16 cellular contexts compared by ENCODE assay signal in genomic region chr6:156851447-156851846, GRCh38.
DNase-seq lines count a peak whose midpoint lies in the region; ATAC-seq and TF ChIP-seq lines count a peak whose summit lies in the region.
"Had no signal": no experiment of that assay in that cellular context is flagged by ENCODE, and none has a peak within 500 bp of the region (broad histone marks: within the 10 kb centered on the region; RNA-seq: fewer than 3 reads in every experiment).

No MANE protein-coding gene starts in this region.

- no peak for TF ChIP-seq CTCF in left ventricle myocardium inferior (IDR thresholded peaks at IDR 0.05; ENCODE audit: borderline replicate concordance)
- TF ChIP-seq CTCF in activated CD8-positive, alpha-beta T cell treated with anti-CD3 and anti-CD28 coated beads for 36 hours (IDR thresholded peaks at IDR 0.05), result no peak

- ATAC-seq in GM21528 (IDR thresholded peaks at IDR 0.05; ENCODE audit: low FRiP score, unreplicated experiment), result peak; percentile 39
- ATAC-seq in activated CD8-positive, alpha-beta T cell treated with anti-CD3 and anti-CD28 coated beads for 36 hours, result no peak

- CTCF ChIA-PET in activated CD8-positive, alpha-beta T cell treated with anti-CD3 and anti-CD28 coated beads for 36 hours (lab: Charles Lee), result no interaction called here

- no peak overlapping the region for H3K4me3 ChIP-seq in BLaER1 treated with 17β-estradiol and CSF1 and Interleukin-3, amounts not matched to agents 10 nM and 100 nM
- H3K4me3 ChIP-seq in left ventricle myocardium inferior, result no peak overlapping the region
- H3K4me3 ChIP-seq: breast epithelium, esophagus muscularis mucosa, transverse colon had no signal

- H3K36me3 Mint-ChIP-seq in activated CD8-positive, alpha-beta T cell treated with anti-CD3 and anti-CD28 coated beads for 36 hours (ENCODE audit: low read depth), result peaks cover under 1% of the 10 kb centered on the region
- H3K36me3 Mint-ChIP-seq: immature natural killer cell had no signal

- no peak overlapping the region for H3K27ac Mint-ChIP-seq in activated CD8-positive, alpha-beta T cell treated with anti-CD3 and anti-CD28 coated beads for 36 hours
- H3K27ac Mint-ChIP-seq: activated T-helper 2 cell treated with anti-CD3 and anti-CD28 coated beads, Interferon-gamma antibody, Interleukin-2, Interleukin-4, amounts not matched to agents 10 μg/mL and 5 μg/mL and 100 μg/mL, durations not matched to agents 14 hours and 24 hours and 36 hours had no signal

- peak overlapping the region in 7 of 11 experiments; percentile 21 to 61 (median 40); a peak in 10 of 22 replicates for H3K27ac ChIP-seq in BLaER1 treated with 17β-estradiol and CSF1 and Interleukin-3, amounts not matched to agents 10 nM and 100 nM
- H3K27ac ChIP-seq in left ventricle myocardium inferior (replicated peaks), result peak overlapping the region; percentile 76
- H3K27ac ChIP-seq: breast epithelium, esophagus muscularis mucosa had no signal

- H3K4me3 Mint-ChIP-seq in activated CD8-positive, alpha-beta T cell treated with anti-CD3 and anti-CD28 coated beads for 36 hours, result no peak overlapping the region
- H3K4me3 Mint-ChIP-seq: immature natural killer cell had no signal

- no peaks in the 10 kb centered on the region for H3K27me3 ChIP-seq in BLaER1 treated with 17β-estradiol and CSF1 and Interleukin-3, amounts not matched to agents 10 nM and 100 nM
- no peaks in the 10 kb centered on the region for H3K27me3 ChIP-seq in left ventricle myocardium inferior (ENCODE audit: low read depth)
- H3K27me3 ChIP-seq: breast epithelium, esophagus muscularis mucosa, transverse colon had no signal

- intact Hi-C loops in left ventricle myocardium inferior (cut with micrococcal nuclease), result no loop called here
- intact Hi-C loops in activated CD8-positive, alpha-beta T cell treated with anti-CD3 and anti-CD28 coated beads for 36 hours (cut with micrococcal nuclease), result no loop called here

- H3K9me3 Mint-ChIP-seq in activated CD8-positive, alpha-beta T cell treated with anti-CD3 and anti-CD28 coated beads for 36 hours, result no peaks in the 10 kb centered on the region
- H3K9me3 Mint-ChIP-seq: activated T-helper 2 cell treated with anti-CD3 and anti-CD28 coated beads, Interferon-gamma antibody, Interleukin-2, Interleukin-4, amounts not matched to agents 10 μg/mL and 5 μg/mL and 100 μg/mL, durations not matched to agents 14 hours and 24 hours and 36 hours; immature natural killer cell had no signal

- no peaks in the 10 kb centered on the region for H3K9me3 ChIP-seq in BLaER1 treated with 17β-estradiol and CSF1 and Interleukin-3, amounts not matched to agents 10 nM and 100 nM (replicated peaks in 1 of 11)
- H3K9me3 ChIP-seq in left ventricle myocardium inferior (replicated peaks), result no peaks in the 10 kb centered on the region
- H3K9me3 ChIP-seq: breast epithelium, esophagus muscularis mucosa, transverse colon had no signal

- peak; percentile 64 for DNase-seq in NAMALWA (ENCODE audit: low spot score)
- DNase-seq in left ventricle myocardium inferior, result no peak
- DNase-seq in activated CD8-positive, alpha-beta T cell treated with anti-CD3 and anti-CD28 coated beads for 36 hours, result no peak
- DNase-seq in NCI-H526 (lab: John Stamatoyannopoulos, UW), result no peak
- DNase-seq in HCEC 1CT, result no peak
- no peak for DNase-seq in HuH-7 (ENCODE audit: low spot score)
- DNase-seq: activated CD4-positive, CD25-positive, alpha-beta regulatory T cell treated with anti-CD3 and anti-CD28 coated beads, Interleukin-2, amount 50 U/mL, for 72 hours; DND-41; immature natural killer cell; NCI-H2227 treated with DMSO at 0.1 percent for 48 hours; transverse colon had no signal

- peaks cover 0 to 15% (median 0%) of the 10 kb centered on the region in 11 experiments; a peak in 4 of 22 replicates for H3K36me3 ChIP-seq in BLaER1 treated with 17β-estradiol and CSF1 and Interleukin-3, amounts not matched to agents 10 nM and 100 nM
- H3K36me3 ChIP-seq in left ventricle myocardium inferior, result no peaks in the 10 kb centered on the region
- H3K36me3 ChIP-seq: breast epithelium, esophagus muscularis mucosa, transverse colon had no signal

- H3K4me2 ChIP-seq in BLaER1 treated with 17β-estradiol and CSF1 and Interleukin-3, amounts not matched to agents 10 nM and 100 nM, result peak overlapping the region; percentile 50 to 88 (median 80)

- H4K20me1 ChIP-seq in BLaER1 treated with 17β-estradiol and CSF1 and Interleukin-3, amounts not matched to agents 10 nM and 100 nM, result peaks cover 67 to 100% (median 100%) of the 10 kb centered on the region in 11 experiments

- H3K27me3 Mint-ChIP-seq in activated CD8-positive, alpha-beta T cell treated with anti-CD3 and anti-CD28 coated beads for 36 hours, result no peaks in the 10 kb centered on the region

- H3K4me1 Mint-ChIP-seq in activated CD8-positive, alpha-beta T cell treated with anti-CD3 and anti-CD28 coated beads for 36 hours (ENCODE audit: low read depth), result peaks cover 87% of the 10 kb centered on the region

- H3K4me1 ChIP-seq in BLaER1 treated with 17β-estradiol and CSF1 and Interleukin-3, amounts not matched to agents 10 nM and 100 nM, result peaks cover 58 to 78% (median 73%) of the 10 kb centered on the region in 10 experiments
- H3K4me1 ChIP-seq in left ventricle myocardium inferior, result peaks cover 100% of the 10 kb centered on the region

- peak overlapping the region in 2 of 11 experiments; percentile 39; a peak in 1 of 22 replicates for H3K9ac ChIP-seq in BLaER1 treated with 17β-estradiol and CSF1 and Interleukin-3, amounts not matched to agents 10 nM and 100 nM

- POLR2A ChIA-PET in activated CD8-positive, alpha-beta T cell treated with anti-CD3 and anti-CD28 coated beads for 36 hours (lab: Charles Lee), result interaction anchor here (0.8 to 1.2 kb wide), 3 partner anchors 14 to 169 kb away, joined by 3 read pairs; no protein-coding TSS in a partner anchor
